ENCODE assay signal across 1 cellular context in genomic region chr5:58923355-58923754, GRCh38.
TF ChIP-seq lines count a peak whose summit lies in the region.

No MANE protein-coding gene starts in this region.

TF ChIP-seq in HEK293, 187 proteins besides CTCF, POLR2A, EP300 and RAD21 (continued from another document):
- TF ChIP-seq PRDM6 (tag by site-specific recombination; IDR thresholded peaks at IDR 0.05) (peak; percentile 49; the same call in 1 of the 2 replicates), GLIS1 (tag by site-specific recombination; IDR thresholded peaks at IDR 0.05) (no peak)
